24 cellular contexts compared by ENCODE assay signal in genomic region chr2:84327645-84328249, GRCh38.
DNase-seq lines count a peak whose midpoint lies in the region; ATAC-seq and TF ChIP-seq lines count a peak whose summit lies in the region.
"Had no signal": no experiment of that assay in that cellular context is flagged by ENCODE, and none has a peak within 500 bp of the region (broad histone marks: within the 10 kb centered on the region; RNA-seq: fewer than 3 reads in every experiment).

No MANE protein-coding gene starts in this region.

- H3K36me3 Mint-ChIP-seq in natural killer cell (peaks cover 7% of the 10 kb centered on the region), neural crest cell (ENCODE audit: low read depth) (no peaks in the 10 kb centered on the region)
- peaks cover 7% of the 10 kb centered on the region for H3K36me3 Mint-ChIP-seq in natural killer cell treated with Interleukin-12 subunit alpha and Interleukin-12 subunit beta and Interleukin-15 and Interleukin-18, amount 100 ng/mL, for 72 hours
- H3K36me3 Mint-ChIP-seq: CD14-positive monocyte; CD4-positive, alpha-beta memory T cell; CD4-positive, CD25-positive, alpha-beta regulatory T cell; CD8-positive, alpha-beta memory T cell had no signal

- no peaks in the 10 kb centered on the region for H3K36me3 ChIP-seq in esophagus muscularis mucosa
- H3K36me3 ChIP-seq: BE2C, BLaER1 had no signal

- TF ChIP-seq CTCF in natural killer cell (IDR thresholded peaks at IDR 0.05) (no peak), esophagus muscularis mucosa (IDR thresholded peaks at IDR 0.05) (no peak), neural crest cell (conservative IDR thresholded peaks at IDR 0.05) (no peak)

- WGBS in esophagus muscularis mucosa = 65% methylated on average over 1 of the region's 1 CpG

- no peaks in the 10 kb centered on the region for H3K4me1 ChIP-seq in esophagus muscularis mucosa
- H3K4me1 ChIP-seq: BE2C, BLaER1 had no signal

- H3K9me3 Mint-ChIP-seq in natural killer cell (peaks cover 0 to 3% of the 10 kb centered on the region in 2 donors), neural crest cell (peaks cover 4% of the 10 kb centered on the region)
- H3K9me3 Mint-ChIP-seq in natural killer cell treated with Interleukin-12 subunit alpha and Interleukin-12 subunit beta and Interleukin-15 and Interleukin-18, amount 100 ng/mL, for 72 hours = no peaks in the 10 kb centered on the region

- DNase-seq in natural killer cell (no peak), esophagus muscularis mucosa (ENCODE audit: extremely low spot score) (peak; percentile 62), neural crest cell (ENCODE audit: low read depth, low spot score) (no peak), kidney glomerular epithelial cell (lab: John Stamatoyannopoulos, UW) (no peak), anterior cingulate cortex (lab: John Stamatoyannopoulos, UW) (no peak)
- DNase-seq in natural killer cell treated with Interleukin-12 subunit alpha and Interleukin-12 subunit beta and Interleukin-15 and Interleukin-18, amount 100 ng/mL, for 72 hours (ENCODE audit: low spot score) = no peak
- DNase-seq: 8988T; ACHN; BE2C; C1 segment of cervical spinal cord; CD4-positive, alpha-beta memory T cell; CD4-positive, CD25-positive, alpha-beta regulatory T cell; CD8-positive, alpha-beta memory T cell; COR-L47; DMS 273 treated with DMSO at 0.1 percent for 48 hours; DMS153; DMS53; DMS79; DND-41; EL; GDM1 had no signal

- H3K27ac Mint-ChIP-seq in natural killer cell = no peak overlapping the region
- H3K27ac Mint-ChIP-seq in natural killer cell treated with Interleukin-12 subunit alpha and Interleukin-12 subunit beta and Interleukin-15 and Interleukin-18, amount 100 ng/mL, for 72 hours = no peak overlapping the region
- peak overlapping the region; percentile 44 for H3K27ac Mint-ChIP-seq in neural crest cell (ENCODE audit: unreplicated experiment)
- H3K27ac Mint-ChIP-seq: CD4-positive, alpha-beta memory T cell; CD4-positive, CD25-positive, alpha-beta regulatory T cell had no signal

- no peak for TF ChIP-seq EP300 in esophagus muscularis mucosa (IDR thresholded peaks at IDR 0.05)

- TF ChIP-seq POLR2A in esophagus muscularis mucosa (IDR thresholded peaks at IDR 0.05; ENCODE audit: low read depth) = no peak

- H3K4me1 Mint-ChIP-seq in natural killer cell (peaks cover 32 to 38% of the 10 kb centered on the region in 2 donors), neural crest cell (peaks cover 13% of the 10 kb centered on the region)
- H3K4me1 Mint-ChIP-seq in natural killer cell treated with Interleukin-12 subunit alpha and Interleukin-12 subunit beta and Interleukin-15 and Interleukin-18, amount 100 ng/mL, for 72 hours (ENCODE audit: low read depth in 2 of 2) = peaks cover 0 to 21% of the 10 kb centered on the region in 2 donors
- H3K4me1 Mint-ChIP-seq: CD14-positive monocyte; CD4-positive, alpha-beta memory T cell; CD4-positive, CD25-positive, alpha-beta regulatory T cell had no signal

- peaks cover 0 to 2% (median 0%) of the 10 kb centered on the region in 4 donors for H3K9me3 ChIP-seq in esophagus muscularis mucosa
- H3K9me3 ChIP-seq: BE2C, BLaER1 had no signal

- peak; percentile 26 to 91 (median 67) for ATAC-seq in natural killer cell
- no peak for ATAC-seq in natural killer cell treated with Interleukin-12 subunit alpha and Interleukin-12 subunit beta and Interleukin-15 and Interleukin-18, amount 100 ng/mL, for 72 hours
- ATAC-seq: GM12878 had no signal

- peak overlapping the region; percentile 21 for H3K4me3 Mint-ChIP-seq in natural killer cell
- H3K4me3 Mint-ChIP-seq in natural killer cell treated with Interleukin-12 subunit alpha and Interleukin-12 subunit beta and Interleukin-15 and Interleukin-18, amount 100 ng/mL, for 72 hours = no peak overlapping the region
- no peak overlapping the region for H3K4me3 Mint-ChIP-seq in neural crest cell
- H3K4me3 Mint-ChIP-seq: CD14-positive monocyte; CD4-positive, alpha-beta memory T cell; CD4-positive, CD25-positive, alpha-beta regulatory T cell had no signal

- H3K27me3 Mint-ChIP-seq in natural killer cell (ENCODE audit: low read depth in 2 of 2) = peaks cover 33 to 45% of the 10 kb centered on the region in 2 donors
- H3K27me3 Mint-ChIP-seq in natural killer cell treated with Interleukin-12 subunit alpha and Interleukin-12 subunit beta and Interleukin-15 and Interleukin-18, amount 100 ng/mL, for 72 hours = peaks cover 21 to 48% of the 10 kb centered on the region in 2 donors
- H3K27me3 Mint-ChIP-seq in neural crest cell (ENCODE audit: low read depth) = no peaks in the 10 kb centered on the region

- intact Hi-C loops in natural killer cell (cut with micrococcal nuclease) = no loop called here
- intact Hi-C loops in esophagus muscularis mucosa (cut with DNase I) = no loop called here

- H3K4me3 ChIP-seq in esophagus muscularis mucosa = no peak overlapping the region
- H3K4me3 ChIP-seq: BLaER1, GM12878 had no signal

- no peaks in the 10 kb centered on the region for H3K27me3 ChIP-seq in esophagus muscularis mucosa
- H3K27me3 ChIP-seq: BE2C, BLaER1 had no signal

- no peak overlapping the region for H3K27ac ChIP-seq in esophagus muscularis mucosa (replicated peaks in 1 of 4)
- H3K27ac ChIP-seq: BLaER1 had no signal

Comparison
In these comparisons a context has a peak if more than half of its experiments do, and no peak if none do; other contexts are left out.
1. ATAC-seq: peak in natural killer cell (3 of 3); none in natural killer cell treated with Interleukin-12 subunit alpha and Interleukin-12 subunit beta and Interleukin-15 and Interleukin-18, amount 100 ng/mL, for 72 hours (0 of 2).